In genomic region chr3:14148041-14148985, GRCh38 we compare ENCODE assay signal across 9 cellular contexts. TPM values are rescaled to one million over a fixed set of nuclear protein-coding genes. Genes with fewer than 3 reads are reported as not detected.
A peak's percentile ranks its signal among the peaks of the same experiment; 100 is the strongest.
DNase-seq lines count a peak whose midpoint lies in the region; TF ChIP-seq lines count a peak whose summit lies in the region.
"Had no signal": no experiment of that assay in that cellular context is flagged by ENCODE, and none has a peak within 500 bp of the region (broad histone marks: within the 10 kb centered on the region; RNA-seq: fewer than 3 reads in every experiment).

No MANE protein-coding gene starts in this region.

- 0 out of 2 replicates have a peak, but pooled peaks cover 2% of the 10 kb centered on the region for H3K79me2 ChIP-seq in Karpas-422 (ENCODE audit: low read length)

- H4K91ac ChIP-seq in neuronal stem cell (ENCODE audit: low read depth, low read length, poor library complexity) = no peak overlapping the region

- H3K4me3 ChIP-seq in dorsolateral prefrontal cortex (no peak overlapping the region), neuronal stem cell (ENCODE audit: low read length in 2 of 2) (no peak overlapping the region), Karpas-422 (ENCODE audit: low read length) (no peak overlapping the region)

- peak overlapping the region in 53 of 59 donors; percentile 16 to 94 (median 69) for H3K27ac ChIP-seq in dorsolateral prefrontal cortex
- no peak overlapping the region for H3K27ac ChIP-seq in neuronal stem cell (replicated peaks; ENCODE audit: low read length)
- no peak overlapping the region for H3K27ac ChIP-seq in Karpas-422 (ENCODE audit: low read length)

- H3K79me1 ChIP-seq in neuronal stem cell (ENCODE audit: low read depth, low read length) = no peaks in the 10 kb centered on the region

- no peak overlapping the region for H3K18ac ChIP-seq in neuronal stem cell (ENCODE audit: low read length)

- peak; percentile 16 for DNase-seq in DMS79 treated with DMSO at 0.1 percent for 48 hours (lab: John Stamatoyannopoulos, UW)
- peak; percentile 54 for DNase-seq in HuH-7.5 (ENCODE audit: low spot score)
- DNase-seq in dorsolateral prefrontal cortex = peak in 1 of 10 donors; percentile 3
- DNase-seq in neuronal stem cell (ENCODE audit: low spot score) = no peak
- no peak for DNase-seq in stimulated activated CD4-positive, alpha-beta T cell treated with anti-CD3 and anti-CD28 coated beads, Interleukin-15, amount 100 ng/mL, for 24 hours
- no peak for DNase-seq in DMS153 treated with DMSO at 0.1 percent for 48 hours (lab: John Stamatoyannopoulos, UW; ENCODE audit: unreplicated experiment)
- DNase-seq in A172 (ENCODE audit: low spot score) = no peak
- no peak for DNase-seq in Karpas-422
- DNase-seq: MV-4-11 had no signal

- H3K36me3 ChIP-seq in neuronal stem cell (replicated peaks in 1 of 2; ENCODE audit: control insufficient read depth in 2 of 2, insufficient read depth in 2 of 2, low read length in 2 of 2) (peaks cover 23 to 83% of the 10 kb centered on the region in 2 donors), Karpas-422 (ENCODE audit: insufficient read depth, low read length) (peaks cover 5% of the 10 kb centered on the region; the same call in 1 of the 2 replicates)

- H3K4me1 ChIP-seq in neuronal stem cell (ENCODE audit: control insufficient read depth in 2 of 2, insufficient read depth in 1 of 2, low read depth in 1 of 2, low read length in 2 of 2) (peaks cover 7 to 18% of the 10 kb centered on the region in 2 donors), Karpas-422 (ENCODE audit: low read length) (peaks cover 14% of the 10 kb centered on the region)

- no peak overlapping the region for H2BK5ac ChIP-seq in neuronal stem cell (ENCODE audit: low read length)

- no peak overlapping the region for H2BK120ac ChIP-seq in neuronal stem cell (ENCODE audit: low read depth, low read length)

- no peak for TF ChIP-seq CTCF in dorsolateral prefrontal cortex (IDR thresholded peaks at IDR 0.05 in 54 of 56, conservative IDR thresholded peaks at IDR 0.05 in 2 of 56; ENCODE audit: low read depth in 1 of 56, partially characterized antibody in 56 of 56)

- H4K20me1 ChIP-seq in Karpas-422 (ENCODE audit: insufficient read depth, low read depth, low read length) = no peaks in the 10 kb centered on the region

- H2AFZ ChIP-seq in neuronal stem cell (ENCODE audit: low read length) (no peak overlapping the region), Karpas-422 (ENCODE audit: low read length) (no peak overlapping the region)

- H3K9ac ChIP-seq in neuronal stem cell (ENCODE audit: low read depth, low read length, poor library complexity) (peak overlapping the region; percentile 2), Karpas-422 (ENCODE audit: low read length) (no peak overlapping the region)

- no peak overlapping the region for H2AK5ac ChIP-seq in neuronal stem cell (ENCODE audit: low read depth, low read length)

- H4K8ac ChIP-seq in neuronal stem cell (ENCODE audit: low read depth, low read length) = no peak overlapping the region

- H3K9me3 ChIP-seq in neuronal stem cell (replicated peaks in 1 of 2; ENCODE audit: control insufficient read depth in 2 of 2, insufficient read depth in 1 of 2, low read depth in 1 of 2, low read length in 2 of 2) = no peaks in the 10 kb centered on the region
- no peaks in the 10 kb centered on the region for H3K9me3 ChIP-seq in Karpas-422 (ENCODE audit: low read length)

- no peak overlapping the region for H3K4me2 ChIP-seq in neuronal stem cell (ENCODE audit: insufficient read depth, low read length, poor library complexity, severe bottlenecking)
- no peak overlapping the region for H3K4me2 ChIP-seq in Karpas-422 (ENCODE audit: low read depth, low read length, poor library complexity, severe bottlenecking)

- peak overlapping the region; percentile 32 for H3K23ac ChIP-seq in neuronal stem cell (ENCODE audit: low read depth, low read length, poor library complexity)

- no peaks in the 10 kb centered on the region for H3K9me2 ChIP-seq in Karpas-422 (replicated peaks; ENCODE audit: insufficient read depth, low read length)

- intact Hi-C loops in dorsolateral prefrontal cortex (cut with DNase I) = no loop called here

- H2BK15ac ChIP-seq in neuronal stem cell (ENCODE audit: low read length) = no peak overlapping the region

- H3K27me3 ChIP-seq in dorsolateral prefrontal cortex = no peaks in the 10 kb centered on the region
- no peaks in the 10 kb centered on the region for H3K27me3 ChIP-seq in neuronal stem cell (ENCODE audit: control insufficient read depth in 3 of 3, insufficient read depth in 3 of 3, low read depth in 1 of 3, low read length in 3 of 3)
- H3K27me3 ChIP-seq in Karpas-422 (ENCODE audit: low read length) = no peaks in the 10 kb centered on the region

- no peak overlapping the region for H3K14ac ChIP-seq in neuronal stem cell (ENCODE audit: low read length)

- WGBS in neuronal stem cell (ENCODE audit: extremely low coverage in 2 of 2, insufficient read length in 2 of 2, insufficient replicate concordance in 1 of 2), 2 donors = no CpG with 5 or more reads among the region's 28 CpGs

- no peak overlapping the region for H3K4ac ChIP-seq in neuronal stem cell (ENCODE audit: low read length)

- no peak overlapping the region for H2BK12ac ChIP-seq in neuronal stem cell (ENCODE audit: low read length)

RNA-seq across cellular contexts. Expression of gene TMEM43, which starts 23.5 kb away (rescaled TPM):
- total RNA-seq in dorsolateral prefrontal cortex = 10 to 100 TPM; 23.1 to 38.3 (median 30.4) TPM
- polyA plus RNA-seq in neuronal stem cell (2013, experiment 1 of 2) = 17.2 TPM
- polyA plus RNA-seq in neuronal stem cell (2013, experiment 2 of 2) = 17.7 TPM
- 117 and 132 TPM in 2 replicates for total RNA-seq in A172 (2014; rRNA removed; shearing (Covaris generic))
- total RNA-seq in Karpas-422 (2014; rRNA removed; shearing (Covaris generic); ENCODE audit: low replicate concordance) = 28.4 and 31.9 TPM in 2 replicates

RNA-seq across cellular contexts. Expression of gene CHCHD4, which starts 23.6 kb away (rescaled TPM):
- 10 to 100 TPM in 118 of 120 experiments, 1 to 10 TPM in 2; 8.5 to 24.0 (median 16.1) TPM for total RNA-seq in dorsolateral prefrontal cortex
- 11.8 TPM for polyA plus RNA-seq in neuronal stem cell (2013, experiment 1 of 2)
- polyA plus RNA-seq in neuronal stem cell (2013, experiment 2 of 2) = 11.6 TPM
- 45.3 and 48.5 TPM in 2 replicates for total RNA-seq in A172 (2014; rRNA removed; shearing (Covaris generic))
- total RNA-seq in Karpas-422 (2014; rRNA removed; shearing (Covaris generic); ENCODE audit: low replicate concordance) = 19.4 and 19.7 TPM in 2 replicates

RNA-seq across cellular contexts. Expression of gene XPC, which starts 30.1 kb away (rescaled TPM):
- 10 to 100 TPM; 19.9 to 57.4 (median 32.1) TPM for total RNA-seq in dorsolateral prefrontal cortex
- polyA plus RNA-seq in neuronal stem cell (2013, experiment 1 of 2) = 22.9 TPM
- 23.6 TPM for polyA plus RNA-seq in neuronal stem cell (2013, experiment 2 of 2)
- total RNA-seq in A172 (2014; rRNA removed; shearing (Covaris generic)) = 28.4 and 32.2 TPM in 2 replicates
- total RNA-seq in Karpas-422 (2014; rRNA removed; shearing (Covaris generic); ENCODE audit: low replicate concordance) = 30.3 and 38.0 TPM in 2 replicates

RNA-seq across cellular contexts. Expression of gene LSM3, which starts 30.3 kb away (rescaled TPM):
- 10 to 100 TPM in 5 of 120 experiments, 1 to 10 TPM in 115; 4.4 to 10.8 (median 7.8) TPM for total RNA-seq in dorsolateral prefrontal cortex
- polyA plus RNA-seq in neuronal stem cell (2013, experiment 1 of 2) = 30.5 TPM
- polyA plus RNA-seq in neuronal stem cell (2013, experiment 2 of 2) = 31.6 TPM
- total RNA-seq in A172 (2014; rRNA removed; shearing (Covaris generic)) = 45.3 and 49.4 TPM in 2 replicates
- 13.8 and 14.2 TPM in 2 replicates for total RNA-seq in Karpas-422 (2014; rRNA removed; shearing (Covaris generic); ENCODE audit: low replicate concordance)

Comparison
In these comparisons a context has a peak if more than half of its experiments do, and no peak if none do; other contexts are left out.
1. DNase-seq: peak in DMS79 treated with DMSO at 0.1 percent for 48 hours (single experiment) and HuH-7.5 (single experiment); none in neuronal stem cell (single experiment), stimulated activated CD4-positive, alpha-beta T cell treated with anti-CD3 and anti-CD28 coated beads, Interleukin-15, amount 100 ng/mL, for 24 hours (single experiment), DMS153 treated with DMSO at 0.1 percent for 48 hours (single experiment), A172 (single experiment) and Karpas-422 (single experiment).
2. H3K27ac ChIP-seq: peak in dorsolateral prefrontal cortex (53 of 59); none in neuronal stem cell (single experiment) and Karpas-422 (single experiment).